4 cellular contexts compared by ENCODE assay signal in the genomic region with DNA sequence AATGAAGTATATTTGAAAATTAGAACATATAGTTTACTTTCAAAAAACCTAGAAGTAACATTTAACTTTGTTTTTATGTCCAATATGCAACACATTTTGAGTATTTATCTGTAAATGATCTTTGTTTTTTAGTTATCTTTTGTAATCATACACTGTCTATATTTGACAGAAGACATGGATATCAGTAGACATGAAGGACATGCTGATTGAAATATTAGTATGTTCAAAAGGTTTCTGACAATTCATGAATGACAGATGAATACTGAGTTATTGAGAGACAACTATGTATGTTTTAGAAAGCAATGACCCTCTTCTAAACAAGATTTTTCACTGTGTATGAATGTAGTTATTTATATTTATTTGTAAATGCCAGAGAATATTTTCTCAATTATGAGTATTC.
"Had no signal": no experiment of that assay in that cellular context is flagged by ENCODE, and none has a peak within 500 bp of the region (broad histone marks: within the 10 kb centered on the region; RNA-seq: fewer than 3 reads in every experiment).

No MANE protein-coding gene starts in this region.

- H3K27ac ChIP-seq: HL-60 had no signal

- H3K4me3 ChIP-seq: K562 had no signal

- DNase-seq: IMR-90, KBM-7 had no signal
